Comparison of ENCODE assay signal across 2 cellular contexts in genomic region chr2:10444463-10444862, GRCh38.
TF ChIP-seq lines count a peak whose summit lies in the region.

No MANE protein-coding gene starts in this region.

TF ChIP-seq in IMR-90, 13 proteins besides CTCF, POLR2A, EP300 and RAD21:
- TF ChIP-seq NFE2L2 (IDR thresholded peaks at IDR 0.05; ENCODE audit: low read depth, low read length) (no peak), USF2 (IDR thresholded peaks at IDR 0.05; ENCODE audit: low read depth, low read length) (no peak), FOS (IDR thresholded peaks at IDR 0.05; ENCODE audit: low read depth, low read length) (no peak), MAZ (IDR thresholded peaks at IDR 0.05; ENCODE audit: borderline replicate concordance, low read depth, low read length) (no peak), MAFK (IDR thresholded peaks at IDR 0.05; ENCODE audit: low read depth, low read length) (no peak), CHD1 (IDR thresholded peaks at IDR 0.05; ENCODE audit: low read depth, low read length) (no peak), MXI1 (IDR thresholded peaks at IDR 0.05; ENCODE audit: borderline replicate concordance, low read depth, low read length) (no peak), ELK1 (IDR thresholded peaks at IDR 0.05; ENCODE audit: borderline replicate concordance, low read depth, low read length) (no peak), BHLHE40 (IDR thresholded peaks at IDR 0.05; ENCODE audit: low read depth, low read length) (no peak), RCOR1 (IDR thresholded peaks at IDR 0.05; ENCODE audit: insufficient replicate concordance, low read length) (no peak), SMC3 (IDR thresholded peaks at IDR 0.05; ENCODE audit: low read depth, low read length) (no peak), RFX5 (IDR thresholded peaks at IDR 0.05; ENCODE audit: low read depth, low read length) (no peak), CEBPB (IDR thresholded peaks at IDR 0.05; ENCODE audit: low read depth, low read length) (no peak)

TF ChIP-seq in neural cell, 6 proteins besides CTCF, POLR2A, EP300 and RAD21:
- TF ChIP-seq, protein P1, sequence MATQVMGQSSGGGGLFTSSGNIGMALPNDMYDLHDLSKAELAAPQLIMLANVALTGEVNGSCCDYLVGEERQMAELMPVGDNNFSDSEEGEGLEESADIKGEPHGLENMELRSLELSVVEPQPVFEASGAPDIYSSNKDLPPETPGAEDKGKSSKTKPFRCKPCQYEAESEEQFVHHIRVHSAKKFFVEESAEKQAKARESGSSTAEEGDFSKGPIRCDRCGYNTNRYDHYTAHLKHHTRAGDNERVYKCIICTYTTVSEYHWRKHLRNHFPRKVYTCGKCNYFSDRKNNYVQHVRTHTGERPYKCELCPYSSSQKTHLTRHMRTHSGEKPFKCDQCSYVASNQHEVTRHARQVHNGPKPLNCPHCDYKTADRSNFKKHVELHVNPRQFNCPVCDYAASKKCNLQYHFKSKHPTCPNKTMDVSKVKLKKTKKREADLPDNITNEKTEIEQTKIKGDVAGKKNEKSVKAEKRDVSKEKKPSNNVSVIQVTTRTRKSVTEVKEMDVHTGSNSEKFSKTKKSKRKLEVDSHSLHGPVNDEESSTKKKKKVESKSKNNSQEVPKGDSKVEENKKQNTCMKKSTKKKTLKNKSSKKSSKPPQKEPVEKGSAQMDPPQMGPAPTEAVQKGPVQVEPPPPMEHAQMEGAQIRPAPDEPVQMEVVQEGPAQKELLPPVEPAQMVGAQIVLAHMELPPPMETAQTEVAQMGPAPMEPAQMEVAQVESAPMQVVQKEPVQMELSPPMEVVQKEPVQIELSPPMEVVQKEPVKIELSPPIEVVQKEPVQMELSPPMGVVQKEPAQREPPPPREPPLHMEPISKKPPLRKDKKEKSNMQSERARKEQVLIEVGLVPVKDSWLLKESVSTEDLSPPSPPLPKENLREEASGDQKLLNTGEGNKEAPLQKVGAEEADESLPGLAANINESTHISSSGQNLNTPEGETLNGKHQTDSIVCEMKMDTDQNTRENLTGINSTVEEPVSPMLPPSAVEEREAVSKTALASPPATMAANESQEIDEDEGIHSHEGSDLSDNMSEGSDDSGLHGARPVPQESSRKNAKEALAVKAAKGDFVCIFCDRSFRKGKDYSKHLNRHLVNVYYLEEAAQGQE (IDR thresholded peaks at IDR 0.05; ENCODE audit: borderline replicate concordance): no peak
- TF ChIP-seq EZH2 (IDR thresholded peaks at IDR 0.05; ENCODE audit: borderline replicate concordance, insufficient read depth, low read length, poor library complexity, severe bottlenecking): no peak
- TF ChIP-seq POLR2AphosphoS5 (IDR thresholded peaks at IDR 0.05): no peak
- no peak for TF ChIP-seq TAF1 (IDR thresholded peaks at IDR 0.05; ENCODE audit: low read depth)
- TF ChIP-seq SMC3 (conservative IDR thresholded peaks at IDR 0.05; ENCODE audit: poor library complexity): no peak
- no peak for TF ChIP-seq MXI1 (conservative IDR thresholded peaks at IDR 0.05; ENCODE audit: poor library complexity, severe bottlenecking)
